In the genomic region with DNA sequence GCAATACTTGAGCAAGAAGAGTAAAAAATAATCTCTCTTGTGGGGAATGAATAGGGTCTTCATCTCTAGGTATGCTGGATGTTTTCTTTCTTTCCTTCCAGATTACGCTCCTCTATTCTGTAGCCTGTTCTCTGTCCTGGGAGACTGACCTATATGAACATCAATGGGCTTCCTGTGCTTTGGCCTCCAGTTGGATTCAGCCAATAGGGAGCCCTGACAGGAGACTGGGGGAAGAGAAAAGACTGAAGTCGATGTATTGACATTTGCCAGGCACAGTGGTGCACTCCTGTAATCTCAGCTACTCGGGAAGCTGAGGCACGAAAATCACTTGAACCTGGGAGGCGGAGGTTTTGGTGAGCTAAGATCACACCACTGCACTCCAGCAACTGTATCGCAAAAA, we compare ENCODE assay signal across 30 cellular contexts. TPM values are rescaled to one million over a fixed set of nuclear protein-coding genes. Genes with fewer than 3 reads are reported as not detected.
"Had no signal": no experiment of that assay in that cellular context is flagged by ENCODE, and none has a peak within 500 bp of the region (broad histone marks: within the 10 kb centered on the region; RNA-seq: fewer than 3 reads in every experiment).

No MANE protein-coding gene starts in this region.

- H3K27me3 Mint-ChIP-seq: naive thymus-derived CD8-positive, alpha-beta T cell; stimulated activated memory B cell treated with anti-CD40 and anti-IgM and Interleukin-4, amounts not matched to agents 10 μg/mL and 1 μg/mL and 100 μg/mL, for 72 hours; stimulated activated naive CD8-positive, alpha-beta T cell treated with anti-CD3 and anti-CD28 coated beads, Interleukin-15, Interleukin-2, amounts not matched to agents 100 ng/mL and 50 ng/mL, for 24 hours had no signal

- ATAC-seq: effector memory CD8-positive, alpha-beta T cell; gastroesophageal sphincter; left colon; left ventricle myocardium superior; mucosa of descending colon; naive thymus-derived CD8-positive, alpha-beta T cell; sciatic nerve; stimulated activated memory B cell treated with anti-CD40 and anti-IgM and Interleukin-4, amounts not matched to agents 10 μg/mL and 1 μg/mL and 100 μg/mL, for 72 hours; upper lobe of right lung had no signal

- FAIRE-seq: colon had no signal

- DNase-seq: cerebellar nuclear complex; effector memory CD8-positive, alpha-beta T cell; esophagus squamous epithelium; foreskin fibroblast; left colon; left ventricle myocardium superior; mesenchymal stem cell; mucosa of descending colon; naive thymus-derived CD8-positive, alpha-beta T cell; nucleus accumbens; ovary; psoas muscle; retina; spleen; stimulated activated CD4-positive, alpha-beta T cell treated with anti-CD3 and anti-CD28 coated beads, Interleukin-15, amount 100 ng/mL, for 24 hours; stimulated activated CD4-positive, alpha-beta T cell treated with anti-CD3 and anti-CD28 coated beads, Interleukin-1b, Interleukin-23, amount 100 ng/mL, for 48 hours; stimulated activated CD4-positive, alpha-beta T cell treated with anti-CD3 and anti-CD28 coated beads, Interleukin-4, amount 100 ng/mL, for 24 hours; upper lobe of right lung had no signal

- H3K27ac ChIP-seq: esophagus squamous epithelium, gastroesophageal sphincter, ovary, psoas muscle, spleen, tibial artery, upper lobe of right lung had no signal

- H3K4me3 Mint-ChIP-seq: dendritic cell treated with granulocyte-macrophage colony-stimulating factor and Interleukin-4, amounts not matched to agents 40 ng/mL and 50 ng/mL, for 4 days; effector memory CD8-positive, alpha-beta T cell; naive thymus-derived CD8-positive, alpha-beta T cell; neural crest cell; stimulated activated memory B cell treated with anti-CD40 and anti-IgM and Interleukin-4, amounts not matched to agents 10 μg/mL and 1 μg/mL and 100 μg/mL, for 72 hours; stimulated activated naive CD8-positive, alpha-beta T cell treated with anti-CD3 and anti-CD28 coated beads, Interleukin-15, Interleukin-2, amounts not matched to agents 100 ng/mL and 50 ng/mL, for 24 hours had no signal

- H3K9me3 ChIP-seq: esophagus squamous epithelium, gastroesophageal sphincter, mucosa of descending colon, ovary, psoas muscle, spleen, tibial artery, upper lobe of right lung had no signal

- H3K9me3 Mint-ChIP-seq: dendritic cell treated with granulocyte-macrophage colony-stimulating factor and Interleukin-4, amounts not matched to agents 40 ng/mL and 50 ng/mL, for 4 days; effector memory CD8-positive, alpha-beta T cell; naive thymus-derived CD8-positive, alpha-beta T cell; neural crest cell; stimulated activated memory B cell treated with anti-CD40 and anti-IgM and Interleukin-4, amounts not matched to agents 10 μg/mL and 1 μg/mL and 100 μg/mL, for 72 hours; stimulated activated naive CD8-positive, alpha-beta T cell treated with anti-CD3 and anti-CD28 coated beads, Interleukin-15, Interleukin-2, amounts not matched to agents 100 ng/mL and 50 ng/mL, for 24 hours had no signal

- H3K27me3 ChIP-seq: esophagus squamous epithelium, gastroesophageal sphincter, ovary, spleen, tibial artery, upper lobe of right lung had no signal

- H3K27ac Mint-ChIP-seq: dendritic cell treated with granulocyte-macrophage colony-stimulating factor and Interleukin-4, amounts not matched to agents 40 ng/mL and 50 ng/mL, for 4 days; effector memory CD8-positive, alpha-beta T cell; stimulated activated memory B cell treated with anti-CD40 and anti-IgM and Interleukin-4, amounts not matched to agents 10 μg/mL and 1 μg/mL and 100 μg/mL, for 72 hours; stimulated activated naive CD8-positive, alpha-beta T cell treated with anti-CD3 and anti-CD28 coated beads, Interleukin-15, Interleukin-2, amounts not matched to agents 100 ng/mL and 50 ng/mL, for 24 hours had no signal

- H3K36me3 ChIP-seq: ovary, upper lobe of right lung had no signal

- H3K4me3 ChIP-seq: esophagus squamous epithelium, gastroesophageal sphincter, lung, mucosa of descending colon, ovary, psoas muscle, spleen, tibial artery, upper lobe of right lung had no signal

RNA-seq across cellular contexts. Expression of a gene that starts 27.6 kb away (rescaled TPM):
- total RNA-seq: epithelial cell of proximal tubule, kidney epithelial cell, neural crest cell had no signal

RNA-seq across cellular contexts. Expression of a gene that starts 47.0 kb away (rescaled TPM):
- total RNA-seq: esophagus squamous epithelium, kidney epithelial cell, temporal lobe, upper lobe of right lung had no signal
